In genomic region chr9:70283848-70284247, GRCh38 we compare ENCODE assay signal across 1 cellular context.
TF ChIP-seq lines count a peak whose summit lies in the region.

No MANE protein-coding gene starts in this region.

TF ChIP-seq in GM23338, 12 proteins besides CTCF, POLR2A, EP300 and RAD21 (continued from another document):
- TF ChIP-seq, protein P1, sequence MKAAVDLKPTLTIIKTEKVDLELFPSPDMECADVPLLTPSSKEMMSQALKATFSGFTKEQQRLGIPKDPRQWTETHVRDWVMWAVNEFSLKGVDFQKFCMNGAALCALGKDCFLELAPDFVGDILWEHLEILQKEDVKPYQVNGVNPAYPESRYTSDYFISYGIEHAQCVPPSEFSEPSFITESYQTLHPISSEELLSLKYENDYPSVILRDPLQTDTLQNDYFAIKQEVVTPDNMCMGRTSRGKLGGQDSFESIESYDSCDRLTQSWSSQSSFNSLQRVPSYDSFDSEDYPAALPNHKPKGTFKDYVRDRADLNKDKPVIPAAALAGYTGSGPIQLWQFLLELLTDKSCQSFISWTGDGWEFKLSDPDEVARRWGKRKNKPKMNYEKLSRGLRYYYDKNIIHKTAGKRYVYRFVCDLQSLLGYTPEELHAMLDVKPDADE (IDR thresholded peaks at IDR 0.05): no peak
- TF ChIP-seq ZNF462 (CRISPR knock-in tag; IDR thresholded peaks at IDR 0.05) (no peak), ZNF331 (CRISPR knock-in tag; IDR thresholded peaks at IDR 0.05; ENCODE audit: low read depth) (no peak), CREB1 (CRISPR knock-in tag; IDR thresholded peaks at IDR 0.05; ENCODE audit: low read depth) (no peak), ZNF114 (CRISPR knock-in tag; IDR thresholded peaks at IDR 0.05) (no peak)
- TF ChIP-seq, protein P2, sequence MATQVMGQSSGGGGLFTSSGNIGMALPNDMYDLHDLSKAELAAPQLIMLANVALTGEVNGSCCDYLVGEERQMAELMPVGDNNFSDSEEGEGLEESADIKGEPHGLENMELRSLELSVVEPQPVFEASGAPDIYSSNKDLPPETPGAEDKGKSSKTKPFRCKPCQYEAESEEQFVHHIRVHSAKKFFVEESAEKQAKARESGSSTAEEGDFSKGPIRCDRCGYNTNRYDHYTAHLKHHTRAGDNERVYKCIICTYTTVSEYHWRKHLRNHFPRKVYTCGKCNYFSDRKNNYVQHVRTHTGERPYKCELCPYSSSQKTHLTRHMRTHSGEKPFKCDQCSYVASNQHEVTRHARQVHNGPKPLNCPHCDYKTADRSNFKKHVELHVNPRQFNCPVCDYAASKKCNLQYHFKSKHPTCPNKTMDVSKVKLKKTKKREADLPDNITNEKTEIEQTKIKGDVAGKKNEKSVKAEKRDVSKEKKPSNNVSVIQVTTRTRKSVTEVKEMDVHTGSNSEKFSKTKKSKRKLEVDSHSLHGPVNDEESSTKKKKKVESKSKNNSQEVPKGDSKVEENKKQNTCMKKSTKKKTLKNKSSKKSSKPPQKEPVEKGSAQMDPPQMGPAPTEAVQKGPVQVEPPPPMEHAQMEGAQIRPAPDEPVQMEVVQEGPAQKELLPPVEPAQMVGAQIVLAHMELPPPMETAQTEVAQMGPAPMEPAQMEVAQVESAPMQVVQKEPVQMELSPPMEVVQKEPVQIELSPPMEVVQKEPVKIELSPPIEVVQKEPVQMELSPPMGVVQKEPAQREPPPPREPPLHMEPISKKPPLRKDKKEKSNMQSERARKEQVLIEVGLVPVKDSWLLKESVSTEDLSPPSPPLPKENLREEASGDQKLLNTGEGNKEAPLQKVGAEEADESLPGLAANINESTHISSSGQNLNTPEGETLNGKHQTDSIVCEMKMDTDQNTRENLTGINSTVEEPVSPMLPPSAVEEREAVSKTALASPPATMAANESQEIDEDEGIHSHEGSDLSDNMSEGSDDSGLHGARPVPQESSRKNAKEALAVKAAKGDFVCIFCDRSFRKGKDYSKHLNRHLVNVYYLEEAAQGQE (IDR thresholded peaks at IDR 0.05; ENCODE audit: unreplicated experiment): no peak
